17 cellular contexts compared by ENCODE assay signal in genomic region chr1:65179148-65179547, GRCh38.
"Had no signal": no experiment of that assay in that cellular context is flagged by ENCODE, and none has a peak within 500 bp of the region (broad histone marks: within the 10 kb centered on the region; RNA-seq: fewer than 3 reads in every experiment).

No MANE protein-coding gene starts in this region.

- H3K4me3 Mint-ChIP-seq: activated naive CD4-positive, alpha-beta T cell treated with anti-CD3 and anti-CD28 coated beads, Interleukin-2, amount 50 U/mL, for 24 hours; naive thymus-derived CD4-positive, alpha-beta T cell; stimulated activated effector memory CD8-positive, alpha-beta T cell treated with anti-CD3 and anti-CD28 coated beads, Interleukin-12 subunit alpha, Interleukin-12 subunit beta, amount 100 ng/mL, for 72 hours had no signal

- H3K36me3 ChIP-seq: tibial nerve had no signal

- H3K9me3 Mint-ChIP-seq: activated naive CD4-positive, alpha-beta T cell treated with anti-CD3 and anti-CD28 coated beads, Interleukin-2, amount 50 U/mL, for 24 hours; naive thymus-derived CD4-positive, alpha-beta T cell; stimulated activated effector memory CD8-positive, alpha-beta T cell treated with anti-CD3 and anti-CD28 coated beads, Interleukin-12 subunit alpha, Interleukin-12 subunit beta, amount 100 ng/mL, for 72 hours had no signal

- H3K27me3 ChIP-seq: hepatocyte, tibial nerve had no signal

- DNase-seq: activated CD4-positive, alpha-beta T cell treated with anti-CD3 and anti-CD28 coated beads, Interleukin-2, amount 50 U/mL, for 4 hours; activated effector memory CD4-positive, alpha-beta T cell treated with Interleukin-2 at 50 U/mL for 16 hours; activated T-cell treated with anti-CD3 and anti-CD28 coated beads, Interleukin-2, amount 50 U/mL, for 1 hour; effector CD8-positive, alpha-beta T cell; kidney glomerular epithelial cell; naive thymus-derived CD4-positive, alpha-beta T cell; posterior cingulate gyrus; right cardiac atrium; T-helper 2 cell had no signal

- FAIRE-seq: TTC549 had no signal

- H3K36me3 Mint-ChIP-seq: activated naive CD4-positive, alpha-beta T cell treated with anti-CD3 and anti-CD28 coated beads, Interleukin-2, amount 50 U/mL, for 24 hours; stimulated activated effector memory CD8-positive, alpha-beta T cell treated with anti-CD3 and anti-CD28 coated beads, Interleukin-12 subunit alpha, Interleukin-12 subunit beta, amount 100 ng/mL, for 72 hours had no signal

- ATAC-seq: naive thymus-derived CD4-positive, alpha-beta T cell; right cardiac atrium; stimulated activated effector memory CD8-positive, alpha-beta T cell treated with anti-CD3 and anti-CD28 coated beads, Interleukin-12 subunit alpha, Interleukin-12 subunit beta, amount 100 ng/mL, for 72 hours had no signal

- H3K4me3 ChIP-seq: coronary artery, hepatocyte, lung, smooth muscle cell, tibial nerve had no signal

- H3K27ac ChIP-seq: coronary artery, tibial nerve had no signal

- H3K27ac Mint-ChIP-seq: activated naive CD4-positive, alpha-beta T cell treated with anti-CD3 and anti-CD28 coated beads, Interleukin-2, amount 50 U/mL, for 24 hours; naive thymus-derived CD4-positive, alpha-beta T cell; stimulated activated effector memory CD8-positive, alpha-beta T cell treated with anti-CD3 and anti-CD28 coated beads, Interleukin-12 subunit alpha, Interleukin-12 subunit beta, amount 100 ng/mL, for 72 hours had no signal

- H3K4me1 Mint-ChIP-seq: activated naive CD4-positive, alpha-beta T cell treated with anti-CD3 and anti-CD28 coated beads, Interleukin-2, amount 50 U/mL, for 24 hours; stimulated activated effector memory CD8-positive, alpha-beta T cell treated with anti-CD3 and anti-CD28 coated beads, Interleukin-12 subunit alpha, Interleukin-12 subunit beta, amount 100 ng/mL, for 72 hours had no signal

- H3K9me3 ChIP-seq: tibial nerve had no signal
